In the genomic region with DNA sequence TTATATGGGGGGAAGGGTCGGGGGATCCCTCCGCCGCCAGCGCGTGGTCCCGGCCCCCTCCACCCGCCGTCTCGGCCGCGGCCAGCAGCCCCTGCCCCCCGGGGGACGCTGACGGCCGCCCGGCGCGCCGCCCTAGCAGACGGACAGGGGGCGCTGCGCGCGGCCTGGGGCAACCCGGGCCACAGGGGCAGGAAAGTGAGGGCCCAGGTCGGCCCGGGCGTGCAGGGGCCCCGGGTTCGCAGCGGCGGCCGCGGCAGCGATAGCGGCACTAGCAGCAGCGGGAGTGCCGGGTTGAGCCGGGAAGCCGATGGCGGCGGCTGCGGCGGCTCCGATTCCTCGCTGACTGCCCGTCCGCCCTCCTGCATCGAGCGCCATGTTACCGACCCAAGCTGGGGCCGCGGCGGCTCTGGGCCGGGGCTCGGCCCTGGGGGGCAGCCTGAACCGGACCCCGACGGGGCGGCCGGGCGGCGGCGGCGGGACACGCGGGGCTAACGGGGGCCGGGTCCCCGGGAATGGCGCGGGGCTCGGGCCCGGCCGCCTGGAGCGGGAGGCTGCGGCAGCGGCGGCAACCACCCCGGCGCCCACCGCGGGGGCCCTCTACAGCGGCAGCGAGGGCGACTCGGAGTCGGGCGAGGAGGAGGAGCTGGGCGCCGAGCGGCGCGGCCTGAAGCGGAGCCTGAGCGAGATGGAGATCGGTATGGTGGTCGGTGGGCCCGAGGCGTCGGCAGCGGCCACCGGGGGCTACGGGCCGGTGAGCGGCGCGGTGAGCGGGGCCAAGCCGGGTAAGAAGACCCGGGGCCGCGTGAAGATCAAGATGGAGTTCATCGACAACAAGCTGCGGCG, we compare ENCODE assay signal across 1 cellular context.
TF ChIP-seq lines count a peak whose summit lies in the region.

No MANE protein-coding gene starts in this region.

TF ChIP-seq in K562, 482 proteins besides CTCF, POLR2A, EP300 and RAD21 (continued from another document and continues in another):
- TF ChIP-seq, protein P1, sequence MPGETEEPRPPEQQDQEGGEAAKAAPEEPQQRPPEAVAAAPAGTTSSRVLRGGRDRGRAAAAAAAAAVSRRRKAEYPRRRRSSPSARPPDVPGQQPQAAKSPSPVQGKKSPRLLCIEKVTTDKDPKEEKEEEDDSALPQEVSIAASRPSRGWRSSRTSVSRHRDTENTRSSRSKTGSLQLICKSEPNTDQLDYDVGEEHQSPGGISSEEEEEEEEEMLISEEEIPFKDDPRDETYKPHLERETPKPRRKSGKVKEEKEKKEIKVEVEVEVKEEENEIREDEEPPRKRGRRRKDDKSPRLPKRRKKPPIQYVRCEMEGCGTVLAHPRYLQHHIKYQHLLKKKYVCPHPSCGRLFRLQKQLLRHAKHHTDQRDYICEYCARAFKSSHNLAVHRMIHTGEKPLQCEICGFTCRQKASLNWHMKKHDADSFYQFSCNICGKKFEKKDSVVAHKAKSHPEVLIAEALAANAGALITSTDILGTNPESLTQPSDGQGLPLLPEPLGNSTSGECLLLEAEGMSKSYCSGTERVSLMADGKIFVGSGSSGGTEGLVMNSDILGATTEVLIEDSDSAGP (CRISPR knock-in tag; IDR thresholded peaks at IDR 0.05), result no peak
- TF ChIP-seq, protein P2, sequence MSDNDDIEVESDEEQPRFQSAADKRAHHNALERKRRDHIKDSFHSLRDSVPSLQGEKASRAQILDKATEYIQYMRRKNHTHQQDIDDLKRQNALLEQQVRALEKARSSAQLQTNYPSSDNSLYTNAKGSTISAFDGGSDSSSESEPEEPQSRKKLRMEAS (CRISPR knock-in tag; IDR thresholded peaks at IDR 0.05), result peak; percentile 77
- TF ChIP-seq TGIF2 (CRISPR knock-in tag; IDR thresholded peaks at IDR 0.05) (peak; percentile 87; the same call in 1 of the 2 replicates), L3MBTL2 (IDR thresholded peaks at IDR 0.05) (no peak), NCOA6 (IDR thresholded peaks at IDR 0.05) (no peak), MCM7 (IDR thresholded peaks at IDR 0.05) (no peak), KLF16 (IDR thresholded peaks at IDR 0.05) (no peak), ERF (CRISPR knock-in tag; IDR thresholded peaks at IDR 0.05) (peak; percentile 94), FUS (optimal IDR thresholded peaks at IDR 0.05; ENCODE audit: low read depth, low read length) (no peak), C11orf30 (IDR thresholded peaks at IDR 0.05; ENCODE audit: low read depth) (no peak), DMBX1 (CRISPR knock-in tag; IDR thresholded peaks at IDR 0.05; ENCODE audit: borderline replicate concordance) (0 out of 2 replicates have a peak, but pooled peaks have one; percentile 35), KLF10 (CRISPR knock-in tag; IDR thresholded peaks at IDR 0.05) (no peak), IFI16 (CRISPR knock-in tag; IDR thresholded peaks at IDR 0.05) (no peak), MYBL2 (IDR thresholded peaks at IDR 0.05; ENCODE audit: low read depth) (no peak), MYBL2 (CRISPR knock-in tag; IDR thresholded peaks at IDR 0.05; ENCODE audit: borderline replicate concordance) (no peak), ZNF124 (CRISPR knock-in tag; IDR thresholded peaks at IDR 0.05) (no peak), PRPF4 (IDR thresholded peaks at IDR 0.05; ENCODE audit: insufficient read depth, low read depth, low read length, poor library complexity, severe bottlenecking) (peak; percentile 20), ZNF695 (CRISPR knock-in tag; IDR thresholded peaks at IDR 0.05) (0 out of 2 replicates have a peak, but pooled peaks have one; percentile 8), SIX5 (IDR thresholded peaks at IDR 0.05; ENCODE audit: borderline replicate concordance in 1 of 2, insufficient read depth in 1 of 2, low read depth in 1 of 2, low read length in 2 of 2) (no peak), NR1H2 (CRISPR knock-in tag; IDR thresholded peaks at IDR 0.05) (no peak), JUNB (CRISPR knock-in tag; conservative IDR thresholded peaks at IDR 0.05) (no peak), NR4A1 (CRISPR knock-in tag; IDR thresholded peaks at IDR 0.05) (0 out of 2 replicates have a peak, but pooled peaks have one; percentile 43), NR4A1 (tag; IDR thresholded peaks at IDR 0.05) (peak; percentile 69), ZNF347 (CRISPR knock-in tag; IDR thresholded peaks at IDR 0.05; ENCODE audit: low read depth) (no peak), TOE1 (IDR thresholded peaks at IDR 0.05; ENCODE audit: borderline replicate concordance) (no peak), TOE1 (CRISPR knock-in tag; IDR thresholded peaks at IDR 0.05; ENCODE audit: borderline replicate concordance, low read depth) (no peak), KAT8 (IDR thresholded peaks at IDR 0.05; ENCODE audit: low read depth) (no peak), ZNF644 (tag; IDR thresholded peaks at IDR 0.05; ENCODE audit: low read depth) (no peak), STAT5A (IDR thresholded peaks at IDR 0.05; ENCODE audit: borderline replicate concordance, low read length) (no peak), ZNF146 (CRISPR knock-in tag; IDR thresholded peaks at IDR 0.05; ENCODE audit: unreplicated experiment) (no peak), MYNN (IDR thresholded peaks at IDR 0.05) (no peak), MYNN (CRISPR knock-in tag; IDR thresholded peaks at IDR 0.05) (no peak), NFATC3 (IDR thresholded peaks at IDR 0.05) (no peak), RFX1 (IDR thresholded peaks at IDR 0.05) (no peak), ZNF561 (CRISPR knock-in tag; conservative IDR thresholded peaks at IDR 0.05) (no peak), SMARCC2 (IDR thresholded peaks at IDR 0.05; ENCODE audit: low read depth) (no peak), ARHGAP35 (IDR thresholded peaks at IDR 0.05; ENCODE audit: partially characterized antibody) (no peak), ZNF584 (CRISPR knock-in tag; IDR thresholded peaks at IDR 0.05; ENCODE audit: low read depth) (no peak), U2AF1 (optimal IDR thresholded peaks at IDR 0.05; ENCODE audit: low read depth, low read length) (no peak), RBM17 (IDR thresholded peaks at IDR 0.05; ENCODE audit: borderline replicate concordance, low read depth, low read length) (no peak), SNRNP70 (optimal IDR thresholded peaks at IDR 0.05; ENCODE audit: low read depth, low read length) (no peak)
- TF ChIP-seq, protein P3, sequence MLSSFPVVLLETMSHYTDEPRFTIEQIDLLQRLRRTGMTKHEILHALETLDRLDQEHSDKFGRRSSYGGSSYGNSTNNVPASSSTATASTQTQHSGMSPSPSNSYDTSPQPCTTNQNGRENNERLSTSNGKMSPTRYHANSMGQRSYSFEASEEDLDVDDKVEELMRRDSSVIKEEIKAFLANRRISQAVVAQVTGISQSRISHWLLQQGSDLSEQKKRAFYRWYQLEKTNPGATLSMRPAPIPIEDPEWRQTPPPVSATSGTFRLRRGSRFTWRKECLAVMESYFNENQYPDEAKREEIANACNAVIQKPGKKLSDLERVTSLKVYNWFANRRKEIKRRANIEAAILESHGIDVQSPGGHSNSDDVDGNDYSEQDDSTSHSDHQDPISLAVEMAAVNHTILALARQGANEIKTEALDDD (IDR thresholded peaks at IDR 0.05), result no peak
- TF ChIP-seq, protein P4, sequence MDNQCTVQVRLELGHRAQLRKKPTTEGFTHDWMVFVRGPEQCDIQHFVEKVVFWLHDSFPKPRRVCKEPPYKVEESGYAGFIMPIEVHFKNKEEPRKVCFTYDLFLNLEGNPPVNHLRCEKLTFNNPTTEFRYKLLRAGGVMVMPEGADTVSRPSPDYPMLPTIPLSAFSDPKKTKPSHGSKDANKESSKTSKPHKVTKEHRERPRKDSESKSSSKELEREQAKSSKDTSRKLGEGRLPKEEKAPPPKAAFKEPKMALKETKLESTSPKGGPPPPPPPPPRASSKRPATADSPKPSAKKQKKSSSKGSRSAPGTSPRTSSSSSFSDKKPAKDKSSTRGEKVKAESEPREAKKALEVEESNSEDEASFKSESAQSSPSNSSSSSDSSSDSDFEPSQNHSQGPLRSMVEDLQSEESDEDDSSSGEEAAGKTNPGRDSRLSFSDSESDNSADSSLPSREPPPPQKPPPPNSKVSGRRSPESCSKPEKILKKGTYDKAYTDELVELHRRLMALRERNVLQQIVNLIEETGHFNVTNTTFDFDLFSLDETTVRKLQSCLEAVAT (IDR thresholded peaks at IDR 0.05), result no peak
- TF ChIP-seq, protein P5, sequence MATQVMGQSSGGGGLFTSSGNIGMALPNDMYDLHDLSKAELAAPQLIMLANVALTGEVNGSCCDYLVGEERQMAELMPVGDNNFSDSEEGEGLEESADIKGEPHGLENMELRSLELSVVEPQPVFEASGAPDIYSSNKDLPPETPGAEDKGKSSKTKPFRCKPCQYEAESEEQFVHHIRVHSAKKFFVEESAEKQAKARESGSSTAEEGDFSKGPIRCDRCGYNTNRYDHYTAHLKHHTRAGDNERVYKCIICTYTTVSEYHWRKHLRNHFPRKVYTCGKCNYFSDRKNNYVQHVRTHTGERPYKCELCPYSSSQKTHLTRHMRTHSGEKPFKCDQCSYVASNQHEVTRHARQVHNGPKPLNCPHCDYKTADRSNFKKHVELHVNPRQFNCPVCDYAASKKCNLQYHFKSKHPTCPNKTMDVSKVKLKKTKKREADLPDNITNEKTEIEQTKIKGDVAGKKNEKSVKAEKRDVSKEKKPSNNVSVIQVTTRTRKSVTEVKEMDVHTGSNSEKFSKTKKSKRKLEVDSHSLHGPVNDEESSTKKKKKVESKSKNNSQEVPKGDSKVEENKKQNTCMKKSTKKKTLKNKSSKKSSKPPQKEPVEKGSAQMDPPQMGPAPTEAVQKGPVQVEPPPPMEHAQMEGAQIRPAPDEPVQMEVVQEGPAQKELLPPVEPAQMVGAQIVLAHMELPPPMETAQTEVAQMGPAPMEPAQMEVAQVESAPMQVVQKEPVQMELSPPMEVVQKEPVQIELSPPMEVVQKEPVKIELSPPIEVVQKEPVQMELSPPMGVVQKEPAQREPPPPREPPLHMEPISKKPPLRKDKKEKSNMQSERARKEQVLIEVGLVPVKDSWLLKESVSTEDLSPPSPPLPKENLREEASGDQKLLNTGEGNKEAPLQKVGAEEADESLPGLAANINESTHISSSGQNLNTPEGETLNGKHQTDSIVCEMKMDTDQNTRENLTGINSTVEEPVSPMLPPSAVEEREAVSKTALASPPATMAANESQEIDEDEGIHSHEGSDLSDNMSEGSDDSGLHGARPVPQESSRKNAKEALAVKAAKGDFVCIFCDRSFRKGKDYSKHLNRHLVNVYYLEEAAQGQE (CRISPR knock-in tag; IDR thresholded peaks at IDR 0.05; ENCODE audit: low read depth), result peak; percentile 85
- TF ChIP-seq, protein P6, sequence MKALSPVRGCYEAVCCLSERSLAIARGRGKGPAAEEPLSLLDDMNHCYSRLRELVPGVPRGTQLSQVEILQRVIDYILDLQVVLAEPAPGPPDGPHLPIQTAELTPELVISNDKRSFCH (CRISPR knock-in tag; IDR thresholded peaks at IDR 0.05), result no peak
- TF ChIP-seq, protein P6 (tag; IDR thresholded peaks at IDR 0.05), result peak; percentile 83
- TF ChIP-seq, protein P7, sequence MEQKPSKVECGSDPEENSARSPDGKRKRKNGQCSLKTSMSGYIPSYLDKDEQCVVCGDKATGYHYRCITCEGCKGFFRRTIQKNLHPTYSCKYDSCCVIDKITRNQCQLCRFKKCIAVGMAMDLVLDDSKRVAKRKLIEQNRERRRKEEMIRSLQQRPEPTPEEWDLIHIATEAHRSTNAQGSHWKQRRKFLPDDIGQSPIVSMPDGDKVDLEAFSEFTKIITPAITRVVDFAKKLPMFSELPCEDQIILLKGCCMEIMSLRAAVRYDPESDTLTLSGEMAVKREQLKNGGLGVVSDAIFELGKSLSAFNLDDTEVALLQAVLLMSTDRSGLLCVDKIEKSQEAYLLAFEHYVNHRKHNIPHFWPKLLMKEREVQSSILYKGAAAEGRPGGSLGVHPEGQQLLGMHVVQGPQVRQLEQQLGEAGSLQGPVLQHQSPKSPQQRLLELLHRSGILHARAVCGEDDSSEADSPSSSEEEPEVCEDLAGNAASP (IDR thresholded peaks at IDR 0.05), result no peak
- TF ChIP-seq, protein P8, sequence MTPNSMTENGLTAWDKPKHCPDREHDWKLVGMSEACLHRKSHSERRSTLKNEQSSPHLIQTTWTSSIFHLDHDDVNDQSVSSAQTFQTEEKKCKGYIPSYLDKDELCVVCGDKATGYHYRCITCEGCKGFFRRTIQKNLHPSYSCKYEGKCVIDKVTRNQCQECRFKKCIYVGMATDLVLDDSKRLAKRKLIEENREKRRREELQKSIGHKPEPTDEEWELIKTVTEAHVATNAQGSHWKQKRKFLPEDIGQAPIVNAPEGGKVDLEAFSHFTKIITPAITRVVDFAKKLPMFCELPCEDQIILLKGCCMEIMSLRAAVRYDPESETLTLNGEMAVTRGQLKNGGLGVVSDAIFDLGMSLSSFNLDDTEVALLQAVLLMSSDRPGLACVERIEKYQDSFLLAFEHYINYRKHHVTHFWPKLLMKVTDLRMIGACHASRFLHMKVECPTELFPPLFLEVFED (CRISPR knock-in tag; conservative IDR thresholded peaks at IDR 0.05), result no peak
- TF ChIP-seq, protein P9, sequence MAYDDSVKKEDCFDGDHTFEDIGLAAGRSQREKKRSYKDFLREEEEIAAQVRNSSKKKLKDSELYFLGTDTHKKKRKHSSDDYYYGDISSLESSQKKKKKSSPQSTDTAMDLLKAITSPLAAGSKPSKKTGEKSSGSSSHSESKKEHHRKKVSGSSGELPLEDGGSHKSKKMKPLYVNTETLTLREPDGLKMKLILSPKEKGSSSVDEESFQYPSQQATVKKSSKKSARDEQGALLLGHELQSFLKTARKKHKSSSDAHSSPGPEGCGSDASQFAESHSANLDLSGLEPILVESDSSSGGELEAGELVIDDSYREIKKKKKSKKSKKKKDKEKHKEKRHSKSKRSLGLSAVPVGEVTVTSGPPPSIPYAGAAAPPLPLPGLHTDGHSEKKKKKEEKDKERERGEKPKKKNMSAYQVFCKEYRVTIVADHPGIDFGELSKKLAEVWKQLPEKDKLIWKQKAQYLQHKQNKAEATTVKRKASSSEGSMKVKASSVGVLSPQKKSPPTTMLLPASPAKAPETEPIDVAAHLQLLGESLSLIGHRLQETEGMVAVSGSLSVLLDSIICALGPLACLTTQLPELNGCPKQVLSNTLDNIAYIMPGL (CRISPR knock-in tag; IDR thresholded peaks at IDR 0.05), result peak; percentile 97
- TF ChIP-seq, protein P10, sequence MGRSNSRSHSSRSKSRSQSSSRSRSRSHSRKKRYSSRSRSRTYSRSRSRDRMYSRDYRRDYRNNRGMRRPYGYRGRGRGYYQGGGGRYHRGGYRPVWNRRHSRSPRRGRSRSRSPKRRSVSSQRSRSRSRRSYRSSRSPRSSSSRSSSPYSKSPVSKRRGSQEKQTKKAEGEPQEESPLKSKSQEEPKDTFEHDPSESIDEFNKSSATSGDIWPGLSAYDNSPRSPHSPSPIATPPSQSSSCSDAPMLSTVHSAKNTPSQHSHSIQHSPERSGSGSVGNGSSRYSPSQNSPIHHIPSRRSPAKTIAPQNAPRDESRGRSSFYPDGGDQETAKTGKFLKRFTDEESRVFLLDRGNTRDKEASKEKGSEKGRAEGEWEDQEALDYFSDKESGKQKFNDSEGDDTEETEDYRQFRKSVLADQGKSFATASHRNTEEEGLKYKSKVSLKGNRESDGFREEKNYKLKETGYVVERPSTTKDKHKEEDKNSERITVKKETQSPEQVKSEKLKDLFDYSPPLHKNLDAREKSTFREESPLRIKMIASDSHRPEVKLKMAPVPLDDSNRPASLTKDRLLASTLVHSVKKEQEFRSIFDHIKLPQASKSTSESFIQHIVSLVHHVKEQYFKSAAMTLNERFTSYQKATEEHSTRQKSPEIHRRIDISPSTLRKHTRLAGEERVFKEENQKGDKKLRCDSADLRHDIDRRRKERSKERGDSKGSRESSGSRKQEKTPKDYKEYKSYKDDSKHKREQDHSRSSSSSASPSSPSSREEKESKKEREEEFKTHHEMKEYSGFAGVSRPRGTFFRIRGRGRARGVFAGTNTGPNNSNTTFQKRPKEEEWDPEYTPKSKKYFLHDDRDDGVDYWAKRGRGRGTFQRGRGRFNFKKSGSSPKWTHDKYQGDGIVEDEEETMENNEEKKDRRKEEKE (IDR thresholded peaks at IDR 0.05; ENCODE audit: borderline replicate concordance in 1 of 2, control insufficient read depth in 1 of 2, low read depth in 2 of 2, low read length in 1 of 2), result peak in 1 of 2 experiments; percentile 80; a peak in 1 of 4 replicates
